Comparison of ENCODE assay signal across 8 cellular contexts in the genomic region with DNA sequence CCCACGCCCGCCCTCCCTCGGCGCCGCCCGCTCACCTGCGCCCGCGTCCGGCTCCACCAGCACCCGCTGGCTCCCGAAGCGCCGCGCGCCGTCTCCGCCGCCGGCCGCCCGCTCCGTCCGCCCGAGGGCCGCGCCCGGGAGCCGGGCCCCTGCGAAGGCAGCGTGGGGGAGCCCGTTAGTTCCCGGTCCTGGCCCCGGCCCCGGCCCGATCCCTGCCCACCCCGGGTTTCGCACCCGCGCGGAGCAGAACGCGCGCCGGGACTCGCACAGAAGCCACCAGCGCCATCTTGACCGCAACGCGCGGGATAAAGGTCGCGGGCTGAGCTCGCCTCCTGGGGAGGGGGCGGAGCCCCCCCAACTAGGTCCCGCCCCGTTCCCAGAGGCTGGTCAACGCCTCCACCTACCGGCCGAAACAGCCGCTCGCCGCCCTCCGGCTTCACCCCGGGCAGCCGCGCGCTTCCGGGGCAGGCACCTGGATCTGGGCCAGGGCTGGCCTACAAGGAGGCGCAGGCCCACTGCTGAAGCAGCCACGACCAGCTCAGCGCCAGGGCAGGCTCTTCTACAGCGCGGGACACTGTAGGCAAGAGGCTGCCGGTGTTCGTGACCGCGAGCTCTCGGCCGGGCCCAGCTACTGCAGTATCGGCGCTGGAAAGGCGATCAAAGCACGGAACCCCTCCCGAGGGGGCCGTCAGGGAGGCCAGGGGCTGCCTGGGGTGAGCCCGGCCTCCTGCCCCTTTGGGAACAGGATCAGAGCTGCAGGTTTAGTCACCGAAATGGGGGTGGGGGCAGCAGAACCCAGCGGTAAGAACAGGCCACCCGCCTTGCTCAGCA. TPM values are rescaled to one million over a fixed set of nuclear protein-coding genes. Genes with fewer than 3 reads are reported as not detected.
DNase-seq lines count a peak whose midpoint lies in the region; ATAC-seq and TF ChIP-seq lines count a peak whose summit lies in the region.

A gene with protein sequence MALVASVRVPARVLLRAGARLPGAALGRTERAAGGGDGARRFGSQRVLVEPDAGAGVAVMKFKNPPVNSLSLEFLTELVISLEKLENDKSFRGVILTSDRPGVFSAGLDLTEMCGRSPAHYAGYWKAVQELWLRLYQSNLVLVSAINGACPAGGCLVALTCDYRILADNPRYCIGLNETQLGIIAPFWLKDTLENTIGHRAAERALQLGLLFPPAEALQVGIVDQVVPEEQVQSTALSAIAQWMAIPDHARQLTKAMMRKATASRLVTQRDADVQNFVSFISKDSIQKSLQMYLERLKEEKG (minus strand): TSS at position 307 of the 831 bp plus-strand sequence. CDS start 21 bp downstream, at position 286.

- H4K20me1 ChIP-seq in BLaER1 treated with 17β-estradiol and CSF1 and Interleukin-3, amounts not matched to agents 10 nM and 100 nM, result peaks cover 4 to 68% (median 50%) of the 10 kb centered on the region in 11 experiments; a peak in 21 of 22 replicates

- peak within 1 kb of the TSS; percentile 68 to 87 (median 74) for H3K4me3 ChIP-seq in BLaER1 treated with 17β-estradiol and CSF1 and Interleukin-3, amounts not matched to agents 10 nM and 100 nM
- H3K4me3 ChIP-seq in liver (ENCODE audit: low read depth in 1 of 3, low read length in 3 of 3), result peak within 1 kb of the TSS; percentile 76 to 92 (median 79)

- H3K4me2 ChIP-seq in BLaER1 treated with 17β-estradiol and CSF1 and Interleukin-3, amounts not matched to agents 10 nM and 100 nM, result peak within 1 kb of the TSS; percentile 71 to 98 (median 89)

- H3K27me3 ChIP-seq in BLaER1 treated with 17β-estradiol and CSF1 and Interleukin-3, amounts not matched to agents 10 nM and 100 nM, result no peaks in the 10 kb centered on the region
- no peaks in the 10 kb centered on the region for H3K27me3 ChIP-seq in liver (ENCODE audit: control insufficient read depth in 4 of 4, insufficient read depth in 4 of 4, low read length in 3 of 4)

- peaks cover 45 to 79% (median 69%) of the 10 kb centered on the region in 11 experiments for H3K36me3 ChIP-seq in BLaER1 treated with 17β-estradiol and CSF1 and Interleukin-3, amounts not matched to agents 10 nM and 100 nM
- peaks cover under 1 to 24% (median 12%) of the 10 kb centered on the region in 4 donors for H3K36me3 ChIP-seq in liver (ENCODE audit: control insufficient read depth in 4 of 4, insufficient read depth in 3 of 4, low read depth in 1 of 4, low read length in 3 of 4)

- DNase-seq in GM19238 (ENCODE audit: insufficient read length, low spot score) (peak; percentile 100), NCI-H526 treated with DMSO at 0.1 percent for 48 hours (lab: John Stamatoyannopoulos, UW) (peak; percentile 79), dermis microvascular lymphatic vessel endothelial cell (ENCODE audit: low read depth in 2 of 2) (peak; percentile 75 to 93)
- DNase-seq in activated CD4-positive, alpha-beta T cell treated with anti-CD3 and anti-CD28 coated beads, Interleukin-2, amount 50 U/mL, for 4 hours, result peak; percentile 53 to 60
- DNase-seq in stimulated activated CD4-positive, alpha-beta T cell treated with anti-CD3 and anti-CD28 coated beads, Interleukin-4, amount 100 ng/mL, for 24 hours, result peak; percentile 81

- ATAC-seq in HG03442 (IDR thresholded peaks at IDR 0.05; ENCODE audit: unreplicated experiment), result peak; percentile 84

- no peaks in the 10 kb centered on the region for H3K9me3 ChIP-seq in BLaER1 treated with 17β-estradiol and CSF1 and Interleukin-3, amounts not matched to agents 10 nM and 100 nM (replicated peaks in 1 of 11)
- no peaks in the 10 kb centered on the region for H3K9me3 ChIP-seq in liver (ENCODE audit: control insufficient read depth in 4 of 4, low read length in 3 of 4)

- peak within 1 kb of the TSS; percentile 69 to 91 (median 80); a peak in 21 of 22 replicates for H3K27ac ChIP-seq in BLaER1 treated with 17β-estradiol and CSF1 and Interleukin-3, amounts not matched to agents 10 nM and 100 nM
- H3K27ac ChIP-seq in liver (ENCODE audit: low read depth in 1 of 2, low read length in 2 of 2), result peak within 1 kb of the TSS; percentile 81 to 82

- peak; percentile 81 to 84 for TF ChIP-seq RAD21 in liver (IDR thresholded peaks at IDR 0.05)

- peak within 1 kb of the TSS; percentile 80 to 93 (median 88) for H3K9ac ChIP-seq in BLaER1 treated with 17β-estradiol and CSF1 and Interleukin-3, amounts not matched to agents 10 nM and 100 nM
- H3K9ac ChIP-seq in liver (ENCODE audit: low read depth in 1 of 2, low read length in 2 of 2), result peak within 1 kb of the TSS; percentile 34 to 84

- WGBS in liver, result under 1% methylated on average over 90 of the region's 90 CpGs

- peak; percentile 71 for TF ChIP-seq CTCF in liver (IDR thresholded peaks at IDR 0.05; ENCODE audit: low read depth, low read length, missing input control)

- H3K4me1 ChIP-seq in BLaER1 treated with 17β-estradiol and CSF1 and Interleukin-3, amounts not matched to agents 10 nM and 100 nM, result peaks cover 25 to 34% (median 30%) of the 10 kb centered on the region in 10 experiments
- H3K4me1 ChIP-seq in liver (ENCODE audit: control insufficient read depth in 4 of 4, insufficient read depth in 4 of 4, low read length in 3 of 4), result peaks cover 6 to 40% (median 37%) of the 10 kb centered on the region in 4 donors

TF ChIP-seq in liver, 16 proteins besides CTCF, POLR2A, EP300 and RAD21:
- TF ChIP-seq, protein P1, sequence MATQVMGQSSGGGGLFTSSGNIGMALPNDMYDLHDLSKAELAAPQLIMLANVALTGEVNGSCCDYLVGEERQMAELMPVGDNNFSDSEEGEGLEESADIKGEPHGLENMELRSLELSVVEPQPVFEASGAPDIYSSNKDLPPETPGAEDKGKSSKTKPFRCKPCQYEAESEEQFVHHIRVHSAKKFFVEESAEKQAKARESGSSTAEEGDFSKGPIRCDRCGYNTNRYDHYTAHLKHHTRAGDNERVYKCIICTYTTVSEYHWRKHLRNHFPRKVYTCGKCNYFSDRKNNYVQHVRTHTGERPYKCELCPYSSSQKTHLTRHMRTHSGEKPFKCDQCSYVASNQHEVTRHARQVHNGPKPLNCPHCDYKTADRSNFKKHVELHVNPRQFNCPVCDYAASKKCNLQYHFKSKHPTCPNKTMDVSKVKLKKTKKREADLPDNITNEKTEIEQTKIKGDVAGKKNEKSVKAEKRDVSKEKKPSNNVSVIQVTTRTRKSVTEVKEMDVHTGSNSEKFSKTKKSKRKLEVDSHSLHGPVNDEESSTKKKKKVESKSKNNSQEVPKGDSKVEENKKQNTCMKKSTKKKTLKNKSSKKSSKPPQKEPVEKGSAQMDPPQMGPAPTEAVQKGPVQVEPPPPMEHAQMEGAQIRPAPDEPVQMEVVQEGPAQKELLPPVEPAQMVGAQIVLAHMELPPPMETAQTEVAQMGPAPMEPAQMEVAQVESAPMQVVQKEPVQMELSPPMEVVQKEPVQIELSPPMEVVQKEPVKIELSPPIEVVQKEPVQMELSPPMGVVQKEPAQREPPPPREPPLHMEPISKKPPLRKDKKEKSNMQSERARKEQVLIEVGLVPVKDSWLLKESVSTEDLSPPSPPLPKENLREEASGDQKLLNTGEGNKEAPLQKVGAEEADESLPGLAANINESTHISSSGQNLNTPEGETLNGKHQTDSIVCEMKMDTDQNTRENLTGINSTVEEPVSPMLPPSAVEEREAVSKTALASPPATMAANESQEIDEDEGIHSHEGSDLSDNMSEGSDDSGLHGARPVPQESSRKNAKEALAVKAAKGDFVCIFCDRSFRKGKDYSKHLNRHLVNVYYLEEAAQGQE (IDR thresholded peaks at IDR 0.05), result peak; percentile 82
- TF ChIP-seq RXRA (IDR thresholded peaks at IDR 0.05) (peak; percentile 63 to 65), YY1 (IDR thresholded peaks at IDR 0.05) (peak; percentile 98), FOXA1 (IDR thresholded peaks at IDR 0.05) (peak; percentile 60), HNF4G (IDR thresholded peaks at IDR 0.05) (no peak), SP1 (IDR thresholded peaks at IDR 0.05) (peak; percentile 85), HNF4A (conservative IDR thresholded peaks at IDR 0.05) (peak; percentile 30 to 50), EGR1 (IDR thresholded peaks at IDR 0.05; ENCODE audit: low read depth in 2 of 2) (peak; percentile 25 to 28), TAF1 (conservative IDR thresholded peaks at IDR 0.05) (peak; percentile 58), JUND (IDR thresholded peaks at IDR 0.05) (no peak), GABPA (IDR thresholded peaks at IDR 0.05 in 1 of 2, conservative IDR thresholded peaks at IDR 0.05 in 1 of 2) (peak in 1 of 2 donors; percentile 85), NR2F2 (IDR thresholded peaks at IDR 0.05) (peak; percentile 68), FOXA2 (IDR thresholded peaks at IDR 0.05) (no peak)
- TF ChIP-seq, protein P2, sequence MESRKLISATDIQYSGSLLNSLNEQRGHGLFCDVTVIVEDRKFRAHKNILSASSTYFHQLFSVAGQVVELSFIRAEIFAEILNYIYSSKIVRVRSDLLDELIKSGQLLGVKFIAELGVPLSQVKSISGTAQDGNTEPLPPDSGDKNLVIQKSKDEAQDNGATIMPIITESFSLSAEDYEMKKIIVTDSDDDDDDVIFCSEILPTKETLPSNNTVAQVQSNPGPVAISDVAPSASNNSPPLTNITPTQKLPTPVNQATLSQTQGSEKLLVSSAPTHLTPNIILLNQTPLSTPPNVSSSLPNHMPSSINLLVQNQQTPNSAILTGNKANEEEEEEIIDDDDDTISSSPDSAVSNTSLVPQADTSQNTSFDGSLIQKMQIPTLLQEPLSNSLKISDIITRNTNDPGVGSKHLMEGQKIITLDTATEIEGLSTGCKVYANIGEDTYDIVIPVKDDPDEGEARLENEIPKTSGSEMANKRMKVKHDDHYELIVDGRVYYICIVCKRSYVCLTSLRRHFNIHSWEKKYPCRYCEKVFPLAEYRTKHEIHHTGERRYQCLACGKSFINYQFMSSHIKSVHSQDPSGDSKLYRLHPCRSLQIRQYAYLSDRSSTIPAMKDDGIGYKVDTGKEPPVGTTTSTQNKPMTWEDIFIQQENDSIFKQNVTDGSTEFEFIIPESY (IDR thresholded peaks at IDR 0.05), result no peak
- TF ChIP-seq, protein P3, sequence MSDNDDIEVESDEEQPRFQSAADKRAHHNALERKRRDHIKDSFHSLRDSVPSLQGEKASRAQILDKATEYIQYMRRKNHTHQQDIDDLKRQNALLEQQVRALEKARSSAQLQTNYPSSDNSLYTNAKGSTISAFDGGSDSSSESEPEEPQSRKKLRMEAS (IDR thresholded peaks at IDR 0.05), result no peak
- TF ChIP-seq, protein P4, sequence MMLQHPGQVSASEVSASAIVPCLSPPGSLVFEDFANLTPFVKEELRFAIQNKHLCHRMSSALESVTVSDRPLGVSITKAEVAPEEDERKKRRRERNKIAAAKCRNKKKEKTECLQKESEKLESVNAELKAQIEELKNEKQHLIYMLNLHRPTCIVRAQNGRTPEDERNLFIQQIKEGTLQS (IDR thresholded peaks at IDR 0.05), result no peak
TF ChIP-seq in liver: peak in this region for 10.

RNA-seq across cellular contexts. Expression of the gene that starts here (rescaled TPM):
- total RNA-seq in dermis microvascular lymphatic vessel endothelial cell (31.8 and 36.2 TPM in 2 replicates), liver (10 to 100 TPM; 36.8 to 53.0 TPM)
- polyA plus RNA-seq in liver, result 100 to 1,000 TPM; 106 to 107 TPM

Comparison
In these comparisons a context has a peak if more than half of its experiments do, and no peak if none do; other contexts are left out.
1. Peak in every context shown above with its lines: DNase-seq, ATAC-seq, H3K4me3 ChIP-seq and H3K27ac ChIP-seq.